In genomic region chr11:121463689-121464335, GRCh38 we compare ENCODE assay signal across 1 cellular context.
TF ChIP-seq lines count a peak whose summit lies in the region.

No MANE protein-coding gene starts in this region.

TF ChIP-seq in H1, 55 proteins besides CTCF, POLR2A, EP300 and RAD21:
- no peak for TF ChIP-seq ATF3 (IDR thresholded peaks at IDR 0.05; ENCODE audit: insufficient read depth, low read depth, low read length)
- no peak for TF ChIP-seq MAX (IDR thresholded peaks at IDR 0.05)
- TF ChIP-seq SP2 (IDR thresholded peaks at IDR 0.05; ENCODE audit: low read length), result no peak
